In genomic region chr10:29535012-29535777, GRCh38 we compare ENCODE assay signal across 8 cellular contexts.
A peak's percentile ranks its signal among the peaks of the same experiment; 100 is the strongest.
DNase-seq lines count a peak whose midpoint lies in the region; TF ChIP-seq lines count a peak whose summit lies in the region.

No MANE protein-coding gene starts in this region.

- no peak overlapping the region for H3K4me3 Mint-ChIP-seq in activated naive CD4-positive, alpha-beta T cell treated with anti-CD3 and anti-CD28 coated beads for 36 hours

- no peaks in the 10 kb centered on the region for H3K79me2 ChIP-seq in MM.1S (ENCODE audit: low read length)

- H3K27me3 Mint-ChIP-seq in activated naive CD4-positive, alpha-beta T cell treated with anti-CD3 and anti-CD28 coated beads for 36 hours (ENCODE audit: low read depth) = no peaks in the 10 kb centered on the region

- H3K36me3 Mint-ChIP-seq in activated naive CD4-positive, alpha-beta T cell treated with anti-CD3 and anti-CD28 coated beads for 36 hours (ENCODE audit: low read depth) = peaks cover 5% of the 10 kb centered on the region

- H3K9me3 Mint-ChIP-seq in activated naive CD4-positive, alpha-beta T cell treated with anti-CD3 and anti-CD28 coated beads for 36 hours = no peaks in the 10 kb centered on the region

- no peak overlapping the region for H3K9ac ChIP-seq in MM.1S (ENCODE audit: low read length)

- WGBS in stomach, 5 donors = 17 to 30% (median 21%) methylated on average over 11 of the region's 11 CpGs

- H3K4me1 ChIP-seq in stomach (peaks cover 11 to 50% (median 30%) of the 10 kb centered on the region in 4 donors), MM.1S (ENCODE audit: low read length) (no peaks in the 10 kb centered on the region)

- no peak for TF ChIP-seq EP300 in stomach (IDR thresholded peaks at IDR 0.05)

- no peak overlapping the region for H3K27ac Mint-ChIP-seq in activated naive CD4-positive, alpha-beta T cell treated with anti-CD3 and anti-CD28 coated beads for 36 hours

- H3K36me3 ChIP-seq in stomach = peaks cover under 1 to 36% (median 22%) of the 10 kb centered on the region in 4 donors
- H3K36me3 ChIP-seq in MM.1S (replicated peaks; ENCODE audit: insufficient read depth, low read length) = no peaks in the 10 kb centered on the region

- H2AFZ ChIP-seq in MM.1S (ENCODE audit: low read length) = no peak overlapping the region

- no peaks in the 10 kb centered on the region for H3K27me3 ChIP-seq in stomach
- no peaks in the 10 kb centered on the region for H3K27me3 ChIP-seq in MM.1S (replicated peaks; ENCODE audit: insufficient read depth, low read length)

- H4K20me1 ChIP-seq in MM.1S (ENCODE audit: insufficient read depth, low read length) = no peaks in the 10 kb centered on the region

- H3K27ac ChIP-seq in 22Rv1 (no peak overlapping the region), stomach (peak overlapping the region; percentile 55 to 84 (median 69)), MM.1S (ENCODE audit: low read length) (no peak overlapping the region)

- CTCF ChIA-PET in activated naive CD4-positive, alpha-beta T cell treated with anti-CD3 and anti-CD28 coated beads for 36 hours (lab: Charles Lee) = interaction anchor here (0.7 kb wide), 1 partner anchor 89 kb away, joined by 3 read pairs; no protein-coding TSS in a partner anchor

- no peak overlapping the region for H3K4me2 ChIP-seq in MM.1S (ENCODE audit: low read depth, low read length)

- TF ChIP-seq CTCF in 22Rv1 (IDR thresholded peaks at IDR 0.05) (peak; percentile 72), astrocyte of the cerebellum (IDR thresholded peaks at IDR 0.05; ENCODE audit: low read depth, low read length, missing control alignments) (peak; percentile 93), stomach (IDR thresholded peaks at IDR 0.05) (peak in 5 of 7 experiments; percentile 20 to 49 (median 43)), MM.1S (IDR thresholded peaks at IDR 0.05; ENCODE audit: low read length) (no peak; the same call in 1 of the 2 replicates)

- H3K4me1 Mint-ChIP-seq in activated naive CD4-positive, alpha-beta T cell treated with anti-CD3 and anti-CD28 coated beads for 36 hours (ENCODE audit: low read depth) = no peaks in the 10 kb centered on the region

- no peaks in the 10 kb centered on the region for H3K9me3 ChIP-seq in stomach
- H3K9me3 ChIP-seq in MM.1S (replicated peaks; ENCODE audit: insufficient read depth, low read length) = no peaks in the 10 kb centered on the region

- no peak for TF ChIP-seq POLR2A in stomach (IDR thresholded peaks at IDR 0.05)

- H3K9me2 ChIP-seq in MM.1S (replicated peaks; ENCODE audit: insufficient read depth, low read length) = no peaks in the 10 kb centered on the region

- intact Hi-C loops in stomach (cut with DNase I; ENCODE audit: low total_unique reads) = no loop called here
- intact Hi-C loops in activated naive CD4-positive, alpha-beta T cell treated with anti-CD3 and anti-CD28 coated beads for 36 hours (cut with micrococcal nuclease) = no loop called here

- H3K4me3 ChIP-seq in astrocyte of the cerebellum (ENCODE audit: low read depth, low read length) (peak overlapping the region; percentile 0), stomach (peak overlapping the region in 3 of 4 donors; percentile 3 to 17 (median 13)), MM.1S (ENCODE audit: low read length) (no peak overlapping the region)

- in situ Hi-C loops in astrocyte of the cerebellum (cut with HindIII; ENCODE audit: low sequenced_read_pairs) = no loop called here

- DNase-seq in HCEC 1CT = peak; percentile 51
- DNase-seq in astrocyte of the cerebellum (ENCODE audit: low read depth) = peak; percentile 63
- peak; percentile 48 for DNase-seq in inferior parietal cortex (ENCODE audit: extremely low spot score)
- DNase-seq in stomach = peak; percentile 69
- DNase-seq in MM.1S = no peak
- no peak for DNase-seq in NCI-H2171 treated with DMSO at 0.1 percent for 48 hours (lab: John Stamatoyannopoulos, UW)
- DNase-seq in activated naive CD4-positive, alpha-beta T cell treated with anti-CD3 and anti-CD28 coated beads for 36 hours = no peak

- H3F3A ChIP-seq in MM.1S (ENCODE audit: insufficient read depth, low read length) = no peaks in the 10 kb centered on the region

Comparison
In these comparisons a context has a peak if more than half of its experiments do, and no peak if none do; other contexts are left out.
1. H3K27ac ChIP-seq: peak in stomach (5 of 5); none in 22Rv1 (single experiment) and MM.1S (single experiment).
2. DNase-seq: peak in HCEC 1CT (single experiment), astrocyte of the cerebellum (single experiment), inferior parietal cortex (single experiment) and stomach (single experiment); none in MM.1S (single experiment), NCI-H2171 treated with DMSO at 0.1 percent for 48 hours (single experiment) and activated naive CD4-positive, alpha-beta T cell treated with anti-CD3 and anti-CD28 coated beads for 36 hours (single experiment).